In the genomic region with DNA sequence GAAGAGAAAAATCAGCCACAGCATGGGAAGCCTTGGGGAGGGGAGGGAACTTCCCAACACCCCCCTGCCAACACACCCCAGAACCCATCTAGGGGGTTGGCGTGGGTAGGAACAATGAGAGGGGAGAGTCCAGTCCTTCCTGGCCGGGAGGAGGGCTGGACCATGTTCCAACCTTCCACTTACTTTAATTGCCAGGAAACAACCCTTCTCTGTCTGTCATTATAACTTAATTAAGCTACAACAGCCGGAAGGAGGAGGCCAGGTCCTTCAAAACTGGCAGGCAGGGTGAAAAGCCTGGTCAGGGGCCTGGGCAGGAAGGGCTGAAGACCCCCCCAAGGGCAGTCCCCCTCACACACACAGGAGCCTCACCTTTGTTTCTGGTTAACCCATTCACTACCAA, we compare ENCODE assay signal across 9 cellular contexts.
"Had no signal": no experiment of that assay in that cellular context is flagged by ENCODE, and none has a peak within 500 bp of the region (broad histone marks: within the 10 kb centered on the region; RNA-seq: fewer than 3 reads in every experiment).

No MANE protein-coding gene starts in this region.

- H3K9me3 ChIP-seq: adrenal gland had no signal

- H3K4me3 ChIP-seq: adrenal gland, coronary artery had no signal

- H3K27ac ChIP-seq: adrenal gland, coronary artery had no signal

- ATAC-seq: left ventricle myocardium superior had no signal

- H3K4me1 ChIP-seq: adrenal gland had no signal

- H3K36me3 ChIP-seq: adrenal gland had no signal

- DNase-seq: activated CD4-positive, alpha-beta T cell treated with anti-CD3 and anti-CD28 coated beads, Interleukin-2, amount 50 U/mL, for 1 hour; activated naive CD4-positive, alpha-beta T cell treated with anti-CD3 and anti-CD28 coated beads, Interleukin-2, amount 50 U/mL, for 16 hours; activated T-cell treated with anti-CD3 and anti-CD28 coated beads for 4 hours; adrenal gland; caudate nucleus; effector CD8-positive, alpha-beta T cell; left ventricle myocardium superior; mesenchymal stem cell had no signal
